ENCODE assay signal across 1 cellular context in genomic region chr9:98851730-98852462, GRCh38.
TF ChIP-seq lines count a peak whose summit lies in the region.

No MANE protein-coding gene starts in this region.

TF ChIP-seq in K562, 482 proteins besides CTCF, POLR2A, EP300 and RAD21 (continued from another document and continues in another):
- TF ChIP-seq ZNF280B (CRISPR knock-in tag; IDR thresholded peaks at IDR 0.05) (peak; percentile 88), ZNF324 (CRISPR knock-in tag; IDR thresholded peaks at IDR 0.05) (peak; percentile 75), ZKSCAN3 (CRISPR knock-in tag; IDR thresholded peaks at IDR 0.05) (peak; percentile 66), EHMT2 (IDR thresholded peaks at IDR 0.05) (no peak), ZNF212 (CRISPR knock-in tag; IDR thresholded peaks at IDR 0.05) (0 out of 2 replicates have a peak, but pooled peaks have one; percentile 81), NFIC (IDR thresholded peaks at IDR 0.05) (no peak), SMARCB1 (IDR thresholded peaks at IDR 0.05; ENCODE audit: insufficient read length, low read depth) (no peak), MECOM (CRISPR knock-in tag; IDR thresholded peaks at IDR 0.05) (peak; percentile 98), ARID3B (CRISPR knock-in tag; IDR thresholded peaks at IDR 0.05; ENCODE audit: borderline replicate concordance) (peak; percentile 87; the same call in 1 of the 2 replicates), CHD7 (IDR thresholded peaks at IDR 0.05; ENCODE audit: low read depth, low read length) (no peak), NONO (IDR thresholded peaks at IDR 0.05; ENCODE audit: low read depth in 2 of 2, low read length in 1 of 2) (no peak), CHCHD3 (CRISPR knock-in tag; IDR thresholded peaks at IDR 0.05) (no peak), NR0B1 (IDR thresholded peaks at IDR 0.05; ENCODE audit: partially characterized antibody) (no peak), ZNF586 (CRISPR knock-in tag; conservative IDR thresholded peaks at IDR 0.05) (peak; percentile 87), ILF3 (IDR thresholded peaks at IDR 0.05; ENCODE audit: borderline replicate concordance) (no peak), SIN3B (IDR thresholded peaks at IDR 0.05; ENCODE audit: low read depth) (no peak), HNRNPLL (IDR thresholded peaks at IDR 0.05; ENCODE audit: low read depth, low read length, poor library complexity, severe bottlenecking) (no peak), AFF1 (IDR thresholded peaks at IDR 0.05; ENCODE audit: low read depth in 1 of 2, partially characterized antibody in 2 of 2) (peak in 1 of 2 experiments; percentile 60), PRDM10 (IDR thresholded peaks at IDR 0.05; ENCODE audit: partially characterized antibody) (no peak), SRSF1 (IDR thresholded peaks at IDR 0.05; ENCODE audit: low read depth, low read length) (no peak), FOXA1 (IDR thresholded peaks at IDR 0.05; ENCODE audit: borderline replicate concordance) (no peak), ZBTB7A (IDR thresholded peaks at IDR 0.05; ENCODE audit: borderline replicate concordance, control insufficient read depth, low read depth, low read length) (no peak), ZNF79 (CRISPR knock-in tag; IDR thresholded peaks at IDR 0.05; ENCODE audit: low read depth) (peak; percentile 94), ZBTB49 (CRISPR knock-in tag; IDR thresholded peaks at IDR 0.05; ENCODE audit: borderline replicate concordance) (no peak), ESRRB (CRISPR knock-in tag; IDR thresholded peaks at IDR 0.05; ENCODE audit: borderline replicate concordance) (no peak), ZNF316 (IDR thresholded peaks at IDR 0.05) (peak; percentile 35), HNRNPL (IDR thresholded peaks at IDR 0.05; ENCODE audit: low read depth, low read length) (no peak), PHTF2 (CRISPR knock-in tag; IDR thresholded peaks at IDR 0.05) (peak; percentile 93), ZNF124 (CRISPR knock-in tag; IDR thresholded peaks at IDR 0.05) (no peak)
